In the genomic region with DNA sequence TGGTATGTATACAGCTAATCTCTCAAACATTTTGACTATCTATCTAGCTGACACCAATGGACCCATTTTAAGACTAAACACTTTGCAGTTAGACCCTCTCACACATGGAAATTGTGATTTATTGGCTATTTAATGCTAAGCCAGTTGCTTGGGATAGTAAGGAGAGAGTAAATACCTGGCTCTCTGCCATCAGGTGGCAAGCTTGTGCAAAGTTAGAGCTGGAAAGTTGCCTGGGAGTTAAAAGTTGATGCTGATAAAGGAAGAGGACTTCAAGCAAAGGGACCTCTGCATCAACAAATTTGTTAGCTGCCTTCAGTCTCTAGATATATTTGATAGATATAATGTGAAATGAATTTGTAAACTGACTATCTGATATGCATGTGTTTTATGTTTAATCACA, we compare ENCODE assay signal across 26 cellular contexts.
"Had no signal": no experiment of that assay in that cellular context is flagged by ENCODE, and none has a peak within 500 bp of the region (broad histone marks: within the 10 kb centered on the region; RNA-seq: fewer than 3 reads in every experiment).

No MANE protein-coding gene starts in this region.

- DNase-seq: dorsolateral prefrontal cortex; effector CD4-positive, alpha-beta T cell; glutamatergic neuron; heart right ventricle; hippocampal formation; immature natural killer cell; islet precursor cell; kidney glomerular epithelial cell; left colon; left ventricle myocardium superior; lower lobe of right lung; naive thymus-derived CD8-positive, alpha-beta T cell; nephron progenitor cell; nucleus accumbens; psoas muscle; right cardiac atrium; sigmoid colon; stimulated activated CD4-positive, alpha-beta T cell treated with anti-CD3 and anti-CD28 coated beads, Interleukin-4, amount 100 ng/mL, for 4 hours; stimulated activated naive B cell treated with anti-CD40 and anti-IgM and Interleukin-4, amounts not matched to agents 10 μg/mL and 1 μg/mL and 100 μg/mL, for 72 hours; upper lobe of right lung; uterus had no signal

- H3K4me1 Mint-ChIP-seq: immature natural killer cell; naive thymus-derived CD8-positive, alpha-beta T cell; nephron progenitor cell; stimulated activated naive B cell treated with anti-CD40 and anti-IgM and Interleukin-4, amounts not matched to agents 10 μg/mL and 1 μg/mL and 100 μg/mL, for 72 hours had no signal

- H3K9me3 ChIP-seq: esophagus muscularis mucosa, heart right ventricle, lower lobe of right lung, psoas muscle, sigmoid colon, thoracic aorta, tibial nerve, upper lobe of right lung, uterus had no signal

- H3K4me3 Mint-ChIP-seq: immature natural killer cell; naive thymus-derived CD8-positive, alpha-beta T cell; nephron progenitor cell; stimulated activated naive B cell treated with anti-CD40 and anti-IgM and Interleukin-4, amounts not matched to agents 10 μg/mL and 1 μg/mL and 100 μg/mL, for 72 hours; stimulated activated naive CD8-positive, alpha-beta T cell treated with anti-CD3 and anti-CD28 coated beads, Interleukin-15, Interleukin-2, amounts not matched to agents 100 ng/mL and 50 ng/mL, for 24 hours had no signal

- H3K9me3 Mint-ChIP-seq: immature natural killer cell; naive thymus-derived CD8-positive, alpha-beta T cell; nephron progenitor cell; stimulated activated naive B cell treated with anti-CD40 and anti-IgM and Interleukin-4, amounts not matched to agents 10 μg/mL and 1 μg/mL and 100 μg/mL, for 72 hours; stimulated activated naive CD8-positive, alpha-beta T cell treated with anti-CD3 and anti-CD28 coated beads, Interleukin-15, Interleukin-2, amounts not matched to agents 100 ng/mL and 50 ng/mL, for 24 hours had no signal

- ATAC-seq: heart right ventricle; left colon; left ventricle myocardium superior; lower lobe of right lung; naive thymus-derived CD8-positive, alpha-beta T cell; psoas muscle; right cardiac atrium; stimulated activated naive B cell treated with anti-CD40 and anti-IgM and Interleukin-4, amounts not matched to agents 10 μg/mL and 1 μg/mL and 100 μg/mL, for 72 hours; upper lobe of right lung had no signal

- H3K4me3 ChIP-seq: dorsolateral prefrontal cortex, esophagus muscularis mucosa, heart right ventricle, lower lobe of right lung, psoas muscle, sigmoid colon, thoracic aorta, tibial nerve, upper lobe of right lung, uterus had no signal

- H3K36me3 Mint-ChIP-seq: immature natural killer cell; naive thymus-derived CD8-positive, alpha-beta T cell; stimulated activated naive B cell treated with anti-CD40 and anti-IgM and Interleukin-4, amounts not matched to agents 10 μg/mL and 1 μg/mL and 100 μg/mL, for 72 hours had no signal

- H3K4me1 ChIP-seq: esophagus muscularis mucosa, heart right ventricle, lower lobe of right lung, psoas muscle, sigmoid colon, tibial nerve, upper lobe of right lung, uterus had no signal

- H3K27me3 ChIP-seq: dorsolateral prefrontal cortex, esophagus muscularis mucosa, heart right ventricle, sigmoid colon, tibial nerve, upper lobe of right lung, uterus had no signal

- H3K27ac ChIP-seq: dorsolateral prefrontal cortex, epithelial cell of prostate, esophagus muscularis mucosa, heart right ventricle, lower lobe of right lung, psoas muscle, sigmoid colon, thoracic aorta, tibial nerve, upper lobe of right lung, uterus had no signal

- H3K27ac Mint-ChIP-seq: immature natural killer cell; naive thymus-derived CD8-positive, alpha-beta T cell; nephron progenitor cell; stimulated activated naive B cell treated with anti-CD40 and anti-IgM and Interleukin-4, amounts not matched to agents 10 μg/mL and 1 μg/mL and 100 μg/mL, for 72 hours; stimulated activated naive CD8-positive, alpha-beta T cell treated with anti-CD3 and anti-CD28 coated beads, Interleukin-15, Interleukin-2, amounts not matched to agents 100 ng/mL and 50 ng/mL, for 24 hours had no signal

- H3K36me3 ChIP-seq: esophagus muscularis mucosa, heart right ventricle, lower lobe of right lung, sigmoid colon, thoracic aorta, tibial nerve, upper lobe of right lung, uterus had no signal

- H3K27me3 Mint-ChIP-seq: stimulated activated naive B cell treated with anti-CD40 and anti-IgM and Interleukin-4, amounts not matched to agents 10 μg/mL and 1 μg/mL and 100 μg/mL, for 72 hours; stimulated activated naive CD8-positive, alpha-beta T cell treated with anti-CD3 and anti-CD28 coated beads, Interleukin-15, Interleukin-2, amounts not matched to agents 100 ng/mL and 50 ng/mL, for 24 hours had no signal
